Comparison of ENCODE assay signal across 13 cellular contexts in the genomic region with DNA sequence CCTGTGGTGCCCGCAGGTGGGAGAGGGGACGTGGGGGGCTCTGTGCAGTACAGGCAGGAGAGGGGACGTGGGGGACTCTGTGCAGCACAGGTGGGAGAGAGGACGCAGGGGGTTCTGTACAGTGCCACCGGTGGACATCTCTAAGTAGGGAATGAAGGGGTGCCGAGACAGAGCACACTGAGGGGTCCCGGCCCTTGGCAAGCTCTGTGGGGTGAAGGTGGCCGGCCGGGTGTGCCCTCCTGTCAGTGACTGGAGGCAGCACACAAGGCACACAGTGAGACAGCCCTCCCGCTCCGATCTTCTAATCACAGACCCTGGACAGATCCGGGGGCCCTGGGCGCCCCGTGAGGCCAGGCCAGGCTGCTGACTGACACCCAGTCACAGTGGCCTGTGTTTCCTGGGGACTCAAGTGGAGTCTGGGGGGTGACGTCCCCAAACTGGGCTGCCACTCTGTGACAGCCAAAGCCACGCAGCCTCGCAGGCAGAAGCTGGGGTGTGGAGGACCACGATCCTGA. TPM values are rescaled to one million over a fixed set of nuclear protein-coding genes. Genes with fewer than 3 reads are reported as not detected.
DNase-seq lines count a peak whose midpoint lies in the region; ATAC-seq and TF ChIP-seq lines count a peak whose summit lies in the region.
"Had no signal": no experiment of that assay in that cellular context is flagged by ENCODE, and none has a peak within 500 bp of the region (broad histone marks: within the 10 kb centered on the region; RNA-seq: fewer than 3 reads in every experiment).

No MANE protein-coding gene starts in this region.

- H3K4me3 ChIP-seq in BE2C (ENCODE audit: low read depth, low read length) (peak overlapping the region; percentile 40), coronary artery (peak overlapping the region; percentile 61), psoas muscle (peak overlapping the region; percentile 54)

- no peaks in the 10 kb centered on the region for H3K9me3 ChIP-seq in BE2C
- no peaks in the 10 kb centered on the region for H3K9me3 ChIP-seq in psoas muscle
- H3K9me3 ChIP-seq: SK-N-SH had no signal

- H3K9me3 Mint-ChIP-seq in IgD-negative memory B cell: no peaks in the 10 kb centered on the region

- H3K4me3 Mint-ChIP-seq in IgD-negative memory B cell: peak overlapping the region in 3 of 4 donors; percentile 45 to 74 (median 67)

- DNase-seq in BE2C (no peak), coronary artery (ENCODE audit: low spot score) (no peak), psoas muscle (no peak), COR-L47 (lab: John Stamatoyannopoulos, UW) (no peak)
- DNase-seq in stimulated activated CD4-positive, alpha-beta T cell treated with anti-CD3 and anti-CD28 coated beads, Interleukin-2, amount 100 ng/mL, for 48 hours: no peak
- DNase-seq: NCI-H1417 treated with DMSO at 0.1 percent for 48 hours, NCI-H774 had no signal

- H3K27ac Mint-ChIP-seq in IgD-negative memory B cell: no peak overlapping the region

- H3K27ac ChIP-seq in coronary artery (peak overlapping the region in 1 of 2 donors; percentile 79), psoas muscle (no peak overlapping the region)

- WGBS in psoas muscle, 3 donors: 55 to 59% (median 57%) methylated on average over 16 to 18 of the region's 18 CpGs

- H3K36me3 ChIP-seq in BE2C (peaks cover 12% of the 10 kb centered on the region), psoas muscle (ENCODE audit: insufficient read depth in 1 of 2, low read depth in 1 of 2) (peaks cover 0 to 8% of the 10 kb centered on the region in 2 donors)

- ATAC-seq in psoas muscle: no peak
- ATAC-seq in GM18519 (IDR thresholded peaks at IDR 0.05; ENCODE audit: low FRiP score, unreplicated experiment): no peak
- ATAC-seq in GM21737 (IDR thresholded peaks at IDR 0.05; ENCODE audit: unreplicated experiment): no peak

- intact Hi-C loops in psoas muscle (cut with DNase I): no loop called here

- H3K4me1 Mint-ChIP-seq in IgD-negative memory B cell: peaks cover 3 to 20% (median 4%) of the 10 kb centered on the region in 3 donors

- H3K36me3 Mint-ChIP-seq in IgD-negative memory B cell: no peaks in the 10 kb centered on the region

- peaks cover 22% of the 10 kb centered on the region for H3K27me3 Mint-ChIP-seq in IgD-negative memory B cell

- H3K27me3 ChIP-seq in BE2C (no peaks in the 10 kb centered on the region), psoas muscle (ENCODE audit: insufficient read depth in 3 of 3, low read length in 2 of 3) (no peaks in the 10 kb centered on the region)

- peaks cover 25% of the 10 kb centered on the region for H3K4me1 ChIP-seq in BE2C
- H3K4me1 ChIP-seq in psoas muscle: peaks cover 50% of the 10 kb centered on the region

- TF ChIP-seq CTCF in BE2C (IDR thresholded peaks at IDR 0.05; ENCODE audit: low read depth, low read length): no peak
- no peak for TF ChIP-seq CTCF in coronary artery (IDR thresholded peaks at IDR 0.05)
- no peak for TF ChIP-seq CTCF in psoas muscle (IDR thresholded peaks at IDR 0.05)

RNA-seq across cellular contexts. Expression of a gene that starts 11.2 kb away (rescaled TPM):
- polyA plus RNA-seq in BE2C (2012; ENCODE audit: insufficient read depth, insufficient read length, low read depth): 41.4 TPM
- 2.6 TPM for polyA plus RNA-seq in IgD-negative memory B cell
- total RNA-seq in psoas muscle: 10 to 100 TPM in 1 of 4 donors, 1 to 10 TPM in 3; 5.0 to 12.1 (median 7.5) TPM
- polyA plus RNA-seq in psoas muscle: 10 to 100 TPM in 1 of 3 donors, 1 to 10 TPM in 2; 9.4 to 14.0 (median 9.9) TPM
- total RNA-seq: fibroblast of villous mesenchyme had no signal

RNA-seq across cellular contexts. Expression of a gene that starts 32.4 kb away (rescaled TPM):
- 6.5 TPM for polyA plus RNA-seq in BE2C (2012; ENCODE audit: insufficient read depth, insufficient read length, low read depth)
- 0.66 TPM for polyA plus RNA-seq in IgD-negative memory B cell
- total RNA-seq in psoas muscle: 1 to 10 TPM; 1.1 to 3.1 (median 1.5) TPM
- polyA plus RNA-seq in psoas muscle: 1 to 10 TPM in 2 of 3 donors, under 1 TPM in 1; 0.90 to 1.5 (median 1.4) TPM
- total RNA-seq: activated CD8-positive, alpha-beta memory T cell treated with anti-CD3 and anti-CD28 coated beads for 36 hours had no signal
